ENCODE assay signal across 8 cellular contexts in genomic region chr1:156055649-156056048, GRCh38. TPM values are rescaled to one million over a fixed set of nuclear protein-coding genes. Genes with fewer than 3 reads are reported as not detected.
A peak's percentile ranks its signal among the peaks of the same experiment; 100 is the strongest.
DNase-seq lines count a peak whose midpoint lies in the region; FAIRE-seq and TF ChIP-seq lines count a peak whose summit lies in the region.

No MANE protein-coding gene starts in this region.

- no peaks in the 10 kb centered on the region for H3K27me3 ChIP-seq in stomach smooth muscle (ENCODE audit: control insufficient read depth in 1 of 2, insufficient read depth in 2 of 2, low read length in 2 of 2)

- H3K27ac ChIP-seq in VCaP: peak overlapping the region; percentile 97; the same call in 1 of the 2 replicates
- H3K27ac ChIP-seq in stomach smooth muscle (ENCODE audit: low read length): peak overlapping the region; percentile 18

- no peak for DNase-seq in activated CD4-positive, alpha-beta T cell treated with anti-CD3 and anti-CD28 coated beads, Interleukin-2, amount 10 ng/mL, durations not matched to agents 24 days and 14 days
- no peak for DNase-seq in activated CD4-positive, alpha-beta T cell treated with anti-CD3 and anti-CD28 coated beads for 4 hours
- no peak for DNase-seq in glomerular visceral epithelial cell (ENCODE audit: extremely low spot score)
- DNase-seq in GM19239 (ENCODE audit: insufficient read length, low spot score): no peak
- no peak for DNase-seq in stimulated activated CD4-positive, alpha-beta T cell treated with anti-CD3 and anti-CD28 coated beads, Interleukin-15, amount 100 ng/mL, for 24 hours

- no peak for FAIRE-seq in GM19239 (lab: Jason Lieb, UNC)

- H3K4me3 Mint-ChIP-seq in activated CD4-positive, alpha-beta T cell treated with anti-CD3 and anti-CD28 coated beads, Interleukin-2, amount 10 ng/mL, durations not matched to agents 24 days and 14 days: peak overlapping the region; percentile 97

- no peak for TF ChIP-seq CTCF in VCaP (conservative IDR thresholded peaks at IDR 0.05)

- intact Hi-C loops in activated CD4-positive, alpha-beta T cell treated with anti-CD3 and anti-CD28 coated beads, Interleukin-2, amount 10 ng/mL, durations not matched to agents 24 days and 14 days (cut with micrococcal nuclease): loop anchor here (2.0 to 10.0 kb wide), 5 partner anchors 51 to 669 kb away; partner anchors contain the start of genes ISG20L2, MEF2D, METTL25B and RIT1

- peak overlapping the region; percentile 89 for H3K27ac Mint-ChIP-seq in activated CD4-positive, alpha-beta T cell treated with anti-CD3 and anti-CD28 coated beads, Interleukin-2, amount 10 ng/mL, durations not matched to agents 24 days and 14 days

- peaks cover 29% of the 10 kb centered on the region for H3K4me1 Mint-ChIP-seq in activated CD4-positive, alpha-beta T cell treated with anti-CD3 and anti-CD28 coated beads, Interleukin-2, amount 10 ng/mL, durations not matched to agents 24 days and 14 days

- peak overlapping the region; percentile 80 to 85 for H3K9ac ChIP-seq in stomach smooth muscle (ENCODE audit: low read length in 2 of 2)

- H3K9me3 Mint-ChIP-seq in activated CD4-positive, alpha-beta T cell treated with anti-CD3 and anti-CD28 coated beads, Interleukin-2, amount 10 ng/mL, durations not matched to agents 24 days and 14 days: no peaks in the 10 kb centered on the region

- peaks cover 23% of the 10 kb centered on the region for H3K4me1 ChIP-seq in stomach smooth muscle (ENCODE audit: control insufficient read depth, insufficient read depth, low read length)

- no peaks in the 10 kb centered on the region for H3K9me3 ChIP-seq in stomach smooth muscle (ENCODE audit: control insufficient read depth in 2 of 2, low read length in 2 of 2)

- peak overlapping the region; percentile 96 for H3K4me3 ChIP-seq in iPS-11a (ENCODE audit: low read depth, low read length)
- peak overlapping the region; percentile 83 to 98 for H3K4me3 ChIP-seq in stomach smooth muscle (ENCODE audit: low read length in 2 of 2)

- H3K36me3 Mint-ChIP-seq in activated CD4-positive, alpha-beta T cell treated with anti-CD3 and anti-CD28 coated beads, Interleukin-2, amount 10 ng/mL, durations not matched to agents 24 days and 14 days (ENCODE audit: low read depth): peaks cover 27% of the 10 kb centered on the region

- no peaks in the 10 kb centered on the region for H3K27me3 Mint-ChIP-seq in activated CD4-positive, alpha-beta T cell treated with anti-CD3 and anti-CD28 coated beads, Interleukin-2, amount 10 ng/mL, durations not matched to agents 24 days and 14 days

- peaks cover 2 to 7% of the 10 kb centered on the region in 2 donors for H3K36me3 ChIP-seq in stomach smooth muscle (ENCODE audit: control insufficient read depth in 2 of 2, insufficient read depth in 2 of 2, low read length in 2 of 2)

RNA-seq across cellular contexts. Expression of gene LAMTOR2, which starts 1.1 kb away (rescaled TPM):
- 69.9 and 73.0 TPM in 2 replicates for total RNA-seq in activated CD4-positive, alpha-beta T cell treated with anti-CD3 and anti-CD28 coated beads, Interleukin-2, amount 10 ng/mL, durations not matched to agents 24 days and 14 days

RNA-seq across cellular contexts. Expression of gene UBQLN4, which starts 2.1 kb away (rescaled TPM):
- 64.3 and 65.0 TPM in 2 replicates for total RNA-seq in activated CD4-positive, alpha-beta T cell treated with anti-CD3 and anti-CD28 coated beads, Interleukin-2, amount 10 ng/mL, durations not matched to agents 24 days and 14 days

RNA-seq across cellular contexts. Expression of gene RAB25, which starts 5.3 kb away (rescaled TPM):
- not detected in 2 replicates for total RNA-seq in activated CD4-positive, alpha-beta T cell treated with anti-CD3 and anti-CD28 coated beads, Interleukin-2, amount 10 ng/mL, durations not matched to agents 24 days and 14 days

RNA-seq across cellular contexts. Expression of gene MEX3A, which starts 26.6 kb away (rescaled TPM):
- 0.24 and 0.84 TPM in 2 replicates for total RNA-seq in activated CD4-positive, alpha-beta T cell treated with anti-CD3 and anti-CD28 coated beads, Interleukin-2, amount 10 ng/mL, durations not matched to agents 24 days and 14 days

RNA-seq across cellular contexts. Expression of gene SSR2, which starts 34.9 kb away (rescaled TPM):
- total RNA-seq in activated CD4-positive, alpha-beta T cell treated with anti-CD3 and anti-CD28 coated beads, Interleukin-2, amount 10 ng/mL, durations not matched to agents 24 days and 14 days: 175 and 176 TPM in 2 replicates
